ENCODE assay signal across 12 cellular contexts in the genomic region with DNA sequence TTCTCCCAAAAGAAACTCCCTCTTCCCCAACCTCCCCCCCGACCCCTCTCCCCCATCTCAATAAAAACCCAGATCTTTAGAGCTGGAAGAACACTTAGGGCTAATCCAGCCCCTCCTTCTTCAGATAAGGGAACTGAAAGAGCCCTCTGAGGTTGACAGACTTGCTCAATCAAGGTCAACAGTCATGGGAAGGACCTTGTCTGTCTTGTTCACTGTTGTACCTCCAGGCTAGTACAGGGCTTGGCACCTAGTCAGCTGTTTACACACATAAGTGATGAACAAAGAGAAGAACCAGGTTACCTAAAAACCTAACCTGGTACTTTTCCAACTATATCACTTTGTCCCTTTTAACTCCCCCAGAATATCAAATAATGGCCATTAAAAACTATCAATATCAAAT. TPM values are rescaled to one million over a fixed set of nuclear protein-coding genes. Genes with fewer than 3 reads are reported as not detected.
DNase-seq lines count a peak whose midpoint lies in the region; ATAC-seq lines count a peak whose summit lies in the region.
"Had no signal": no experiment of that assay in that cellular context is flagged by ENCODE, and none has a peak within 500 bp of the region (broad histone marks: within the 10 kb centered on the region; RNA-seq: fewer than 3 reads in every experiment).

No MANE protein-coding gene starts in this region.

- H3K27me3 Mint-ChIP-seq in activated naive CD8-positive, alpha-beta T cell treated with anti-CD3 and anti-CD28 coated beads, Interleukin-2, amount 10 ng/mL, durations not matched to agents 7 days and 5 days = no peaks in the 10 kb centered on the region

- H3K4me3 Mint-ChIP-seq in activated naive CD8-positive, alpha-beta T cell treated with anti-CD3 and anti-CD28 coated beads, Interleukin-2, amount 10 ng/mL, durations not matched to agents 7 days and 5 days = peak overlapping the region; percentile 99

- in situ Hi-C loops in G401 (cut with HindIII; ENCODE audit: low sequenced_read_pairs) = no loop called here

- peak; percentile 25 to 40 for DNase-seq in AML-193 (lab: John Stamatoyannopoulos, UW)
- DNase-seq in activated naive CD8-positive, alpha-beta T cell treated with anti-CD3 and anti-CD28 coated beads, Interleukin-2, amount 10 ng/mL, durations not matched to agents 7 days and 5 days = no peak
- no peak for DNase-seq in HPDE6-E6E7 (ENCODE audit: extremely low spot score)
- no peak for DNase-seq in G401 (ENCODE audit: low spot score)
- no peak for DNase-seq in NCI-H128 (lab: John Stamatoyannopoulos, UW; ENCODE audit: unreplicated experiment)
- no peak for DNase-seq in DMS 273 (lab: John Stamatoyannopoulos, UW; ENCODE audit: unreplicated experiment)
- DNase-seq: dorsolateral prefrontal cortex; SJCRH30; stimulated activated CD4-positive, alpha-beta T cell treated with anti-CD3 and anti-CD28 coated beads, Interleukin-4, amount 100 ng/mL, for 4 hours; upper lobe of left lung had no signal

- H3K36me3 Mint-ChIP-seq in activated naive CD8-positive, alpha-beta T cell treated with anti-CD3 and anti-CD28 coated beads, Interleukin-2, amount 10 ng/mL, durations not matched to agents 7 days and 5 days = peaks cover 10% of the 10 kb centered on the region

- POLR2A ChIA-PET in activated naive CD8-positive, alpha-beta T cell treated with anti-CD3 and anti-CD28 coated beads, Interleukin-2, amount 10 ng/mL, durations not matched to agents 7 days and 5 days (lab: Charles Lee) = interaction anchor here (4.7 kb wide), 1 partner anchor 9 kb away, joined by 79 read pairs; no protein-coding TSS in a partner anchor

- peaks cover 45% of the 10 kb centered on the region for H3K4me1 Mint-ChIP-seq in activated naive CD8-positive, alpha-beta T cell treated with anti-CD3 and anti-CD28 coated beads, Interleukin-2, amount 10 ng/mL, durations not matched to agents 7 days and 5 days

- H3K9me3 Mint-ChIP-seq in activated naive CD8-positive, alpha-beta T cell treated with anti-CD3 and anti-CD28 coated beads, Interleukin-2, amount 10 ng/mL, durations not matched to agents 7 days and 5 days = no peaks in the 10 kb centered on the region

- H3K27ac Mint-ChIP-seq in activated naive CD8-positive, alpha-beta T cell treated with anti-CD3 and anti-CD28 coated beads, Interleukin-2, amount 10 ng/mL, durations not matched to agents 7 days and 5 days = no peak overlapping the region

- peak; percentile 40 for ATAC-seq in GM18508 (IDR thresholded peaks at IDR 0.05; ENCODE audit: insufficient read depth, unreplicated experiment)
- ATAC-seq in HG02885 (IDR thresholded peaks at IDR 0.05; ENCODE audit: poor library complexity, unreplicated experiment) = peak; percentile 28
- ATAC-seq in activated naive CD8-positive, alpha-beta T cell treated with anti-CD3 and anti-CD28 coated beads, Interleukin-2, amount 10 ng/mL, durations not matched to agents 7 days and 5 days (ENCODE audit: low read depth) = no peak

RNA-seq across cellular contexts. Expression of a gene that starts 2.4 kb away (rescaled TPM):
- 10 to 100 TPM; 33.6 to 35.2 TPM for total RNA-seq in activated naive CD8-positive, alpha-beta T cell treated with anti-CD3 and anti-CD28 coated beads, Interleukin-2, amount 10 ng/mL, durations not matched to agents 7 days and 5 days
- total RNA-seq in G401 (2014; rRNA removed; shearing (Covaris generic)) = 2.3 and 2.6 TPM in 2 replicates

Comparison
In these comparisons a context has a peak if more than half of its experiments do, and no peak if none do; other contexts are left out.
1. DNase-seq: peak in AML-193 (2 of 2); none in activated naive CD8-positive, alpha-beta T cell treated with anti-CD3 and anti-CD28 coated beads, Interleukin-2, amount 10 ng/mL, durations not matched to agents 7 days and 5 days (single experiment), HPDE6-E6E7 (single experiment), G401 (single experiment), NCI-H128 (single experiment) and DMS 273 (single experiment).